In genomic region chr3:51974963-51975856, GRCh38 we compare ENCODE assay signal across 1 cellular context.
A peak's percentile ranks its signal among the peaks of the same experiment; 100 is the strongest.
TF ChIP-seq lines count a peak whose summit lies in the region.

Gene ABHD14A (plus strand): TSS chr3:51975064. CDS start chr3:51975136, 72 bp downstream.

TF ChIP-seq in SK-N-SH, 30 proteins besides CTCF, POLR2A, EP300 and RAD21 (continued from another document):
- TF ChIP-seq REST (IDR thresholded peaks at IDR 0.05; ENCODE audit: low read depth, low read length): 0 out of 2 replicates have a peak, but pooled peaks have one; percentile 17
- peak; percentile 82 for TF ChIP-seq YY1 (IDR thresholded peaks at IDR 0.05; ENCODE audit: low read depth)
- TF ChIP-seq POLR2AphosphoS5 (IDR thresholded peaks at IDR 0.05; ENCODE audit: low read depth, low read length): peak; percentile 66
- peak; percentile 66 for TF ChIP-seq NRF1 (IDR thresholded peaks at IDR 0.05; ENCODE audit: low read depth, low read length)
